In genomic region chr10:822197-822596, GRCh38 we compare ENCODE assay signal across 19 cellular contexts.
DNase-seq lines count a peak whose midpoint lies in the region; ATAC-seq, FAIRE-seq and TF ChIP-seq lines count a peak whose summit lies in the region.
"Had no signal": no experiment of that assay in that cellular context is flagged by ENCODE, and none has a peak within 500 bp of the region (broad histone marks: within the 10 kb centered on the region; RNA-seq: fewer than 3 reads in every experiment).

No MANE protein-coding gene starts in this region.

- no peak overlapping the region for H3K27ac ChIP-seq in K562 (ENCODE audit: extremely low read depth, low read depth, low read length)
- H3K27ac ChIP-seq in neuronal stem cell (replicated peaks; ENCODE audit: low read length): no peak overlapping the region

- no peak overlapping the region for H2AK5ac ChIP-seq in neuronal stem cell (ENCODE audit: low read depth, low read length)

- no peak overlapping the region for H3K14ac ChIP-seq in neuronal stem cell (ENCODE audit: low read length)

- no peaks in the 10 kb centered on the region for H3K27me3 ChIP-seq in K562 (ENCODE audit: control insufficient read depth in 2 of 2, insufficient read depth in 2 of 2, low read length in 2 of 2)
- H3K27me3 ChIP-seq in neuronal stem cell (ENCODE audit: control insufficient read depth in 3 of 3, insufficient read depth in 3 of 3, low read depth in 1 of 3, low read length in 3 of 3): no peaks in the 10 kb centered on the region

- no peak for FAIRE-seq in K562 (lab: Jason Lieb, UNC)
- FAIRE-seq: HTR-8/SVneo had no signal

- DNase-seq in activated T-cell treated with anti-CD3 and anti-CD28 coated beads, Interleukin-2, amount 50 U/mL, for 24 hours: no peak
- DNase-seq in activated T-cell treated with anti-CD3 and anti-CD28 coated beads for 4 hours: no peak
- DNase-seq in K562 (ENCODE audit: extremely low read depth in 1 of 4, low spot score in 3 of 4): no peak
- DNase-seq in neuronal stem cell (ENCODE audit: low spot score): no peak
- no peak for DNase-seq in activated naive CD4-positive, alpha-beta T cell treated with anti-CD3 and anti-CD28 coated beads, Interleukin-2, amount 10 ng/mL, durations not matched to agents 7 days and 5 days
- DNase-seq in activated CD8-positive, alpha-beta memory T cell treated with anti-CD3 and anti-CD28 coated beads, Interleukin-2, amount 10 ng/mL, durations not matched to agents 7 days and 5 days: no peak
- DNase-seq in nephron progenitor cell: no peak
- DNase-seq: 8988T; CD4-positive, alpha-beta T cell; HCEC 1CT; MM.1S; NCI-H1092; NCI-H1436 treated with DMSO at 0.1 percent for 48 hours; NCI-H2081; NCI-H774; SHP77 had no signal

- no TSS peak for BruUV-seq in K562 (replicated peaks; lab: Mats Ljungman, UMichigan)

- H3K4me3 ChIP-seq in K562 (no peak overlapping the region), neuronal stem cell (ENCODE audit: low read length in 2 of 2) (no peak overlapping the region)
- H3K4me3 ChIP-seq: GM23338 had no signal

- no peak overlapping the region for H3K4me2 ChIP-seq in K562 (ENCODE audit: insufficient read depth, low read length)
- no peak overlapping the region for H3K4me2 ChIP-seq in neuronal stem cell (ENCODE audit: insufficient read depth, low read length, poor library complexity, severe bottlenecking)
- H3K4me2 ChIP-seq: GM23338 had no signal

- peaks cover 94% of the 10 kb centered on the region for H3K36me3 Mint-ChIP-seq in activated T-cell treated with anti-CD3 and anti-CD28 coated beads, Interleukin-2, amount 50 U/mL, for 24 hours (ENCODE audit: low read depth)
- peaks cover 68% of the 10 kb centered on the region for H3K36me3 Mint-ChIP-seq in activated naive CD4-positive, alpha-beta T cell treated with anti-CD3 and anti-CD28 coated beads, Interleukin-2, amount 10 ng/mL, durations not matched to agents 7 days and 5 days
- H3K36me3 Mint-ChIP-seq in activated CD8-positive, alpha-beta memory T cell treated with anti-CD3 and anti-CD28 coated beads, Interleukin-2, amount 10 ng/mL, durations not matched to agents 7 days and 5 days: peaks cover 59% of the 10 kb centered on the region
- H3K36me3 Mint-ChIP-seq in nephron progenitor cell (ENCODE audit: low read depth): peaks cover 65% of the 10 kb centered on the region

- H3K18ac ChIP-seq in neuronal stem cell (ENCODE audit: low read length): no peak overlapping the region

- no peaks in the 10 kb centered on the region for H3K27me3 Mint-ChIP-seq in activated T-cell treated with anti-CD3 and anti-CD28 coated beads, Interleukin-2, amount 50 U/mL, for 24 hours
- H3K27me3 Mint-ChIP-seq in activated naive CD4-positive, alpha-beta T cell treated with anti-CD3 and anti-CD28 coated beads, Interleukin-2, amount 10 ng/mL, durations not matched to agents 7 days and 5 days: no peaks in the 10 kb centered on the region
- no peaks in the 10 kb centered on the region for H3K27me3 Mint-ChIP-seq in activated CD8-positive, alpha-beta memory T cell treated with anti-CD3 and anti-CD28 coated beads, Interleukin-2, amount 10 ng/mL, durations not matched to agents 7 days and 5 days
- no peaks in the 10 kb centered on the region for H3K27me3 Mint-ChIP-seq in nephron progenitor cell (ENCODE audit: low read depth, poor library complexity)
- H3K27me3 Mint-ChIP-seq: CD4-positive, alpha-beta T cell had no signal

- TF ChIP-seq RAD21 in K562 (CRISPR knock-in tag; conservative IDR thresholded peaks at IDR 0.05 in 1 of 2, IDR thresholded peaks at IDR 0.05 in 1 of 2): no peak

- H2BK120ac ChIP-seq in neuronal stem cell (ENCODE audit: low read depth, low read length): no peak overlapping the region

- H3K23ac ChIP-seq in neuronal stem cell (ENCODE audit: low read depth, low read length, poor library complexity): peak overlapping the region; percentile 29

- no peaks in the 10 kb centered on the region for H3K9me3 ChIP-seq in K562 (replicated peaks; ENCODE audit: control insufficient read depth, insufficient read depth, low read depth, low read length)
- H3K9me3 ChIP-seq in neuronal stem cell (replicated peaks in 1 of 2; ENCODE audit: control insufficient read depth in 2 of 2, insufficient read depth in 1 of 2, low read depth in 1 of 2, low read length in 2 of 2): no peaks in the 10 kb centered on the region

- no peak overlapping the region for H2BK15ac ChIP-seq in neuronal stem cell (ENCODE audit: low read length)

- no peak overlapping the region for H3K4me3 Mint-ChIP-seq in activated T-cell treated with anti-CD3 and anti-CD28 coated beads, Interleukin-2, amount 50 U/mL, for 24 hours
- no peak overlapping the region for H3K4me3 Mint-ChIP-seq in activated naive CD4-positive, alpha-beta T cell treated with anti-CD3 and anti-CD28 coated beads, Interleukin-2, amount 10 ng/mL, durations not matched to agents 7 days and 5 days
- no peak overlapping the region for H3K4me3 Mint-ChIP-seq in activated CD8-positive, alpha-beta memory T cell treated with anti-CD3 and anti-CD28 coated beads, Interleukin-2, amount 10 ng/mL, durations not matched to agents 7 days and 5 days
- H3K4me3 Mint-ChIP-seq in nephron progenitor cell: no peak overlapping the region
- H3K4me3 Mint-ChIP-seq: CD4-positive, alpha-beta T cell; GM23338 had no signal

- H3K9me1 ChIP-seq in K562 (ENCODE audit: control insufficient read depth, insufficient read depth, low read length): no peaks in the 10 kb centered on the region

- POLR2A ChIA-PET in K562 (lab: Yijun Ruan, JAX): interaction anchor here (0.9 to 1.6 kb wide), 2 partner anchors 9 to 22 kb away, joined by 3 read pairs; no protein-coding TSS in a partner anchor

- intact Hi-C loops in K562 (cut with micrococcal nuclease): no loop called here

- TF ChIP-seq CTCF in K562 (IDR thresholded peaks at IDR 0.05 in 2 of 3, conservative IDR thresholded peaks at IDR 0.05 in 1 of 3; ENCODE audit: insufficient read depth in 2 of 3, low read depth in 1 of 3, low read length in 3 of 3): no peak
- no peak for TF ChIP-seq CTCF in nephron progenitor cell (IDR thresholded peaks at IDR 0.05)

- H3K9me3 Mint-ChIP-seq in activated T-cell treated with anti-CD3 and anti-CD28 coated beads, Interleukin-2, amount 50 U/mL, for 24 hours: no peaks in the 10 kb centered on the region
- H3K9me3 Mint-ChIP-seq in activated naive CD4-positive, alpha-beta T cell treated with anti-CD3 and anti-CD28 coated beads, Interleukin-2, amount 10 ng/mL, durations not matched to agents 7 days and 5 days: no peaks in the 10 kb centered on the region
- H3K9me3 Mint-ChIP-seq in activated CD8-positive, alpha-beta memory T cell treated with anti-CD3 and anti-CD28 coated beads, Interleukin-2, amount 10 ng/mL, durations not matched to agents 7 days and 5 days (ENCODE audit: low read depth): no peaks in the 10 kb centered on the region
- no peaks in the 10 kb centered on the region for H3K9me3 Mint-ChIP-seq in nephron progenitor cell
- H3K9me3 Mint-ChIP-seq: CD4-positive, alpha-beta T cell; GM23338 had no signal

- H2BK5ac ChIP-seq in neuronal stem cell (ENCODE audit: low read length): no peak overlapping the region

- no peak overlapping the region for H2BK12ac ChIP-seq in neuronal stem cell (ENCODE audit: low read length)

- no peak for TF ChIP-seq POLR2A in K562 (conservative IDR thresholded peaks at IDR 0.05)

- no peak for TF ChIP-seq EP300 in K562 (IDR thresholded peaks at IDR 0.05; ENCODE audit: low read length)

- H4K20me1 ChIP-seq in K562 (replicated peaks; ENCODE audit: control insufficient read depth, insufficient read depth, low read length): no peaks in the 10 kb centered on the region; the same call in 1 of the 2 replicates

- over 99% methylated on average over 12 of the region's 12 CpGs for whole genome bisulfite sequencing in K562 (ENCODE audit: insufficient coverage, low coverage, missing lambda C conversion rate)
- WGBS in neuronal stem cell (ENCODE audit: extremely low coverage in 2 of 2, insufficient read length in 2 of 2, insufficient replicate concordance in 1 of 2), 2 donors: no CpG with 5 or more reads among the region's 12 CpGs

- H3K36me3 ChIP-seq in K562 (ENCODE audit: control insufficient read depth, insufficient read depth, low read length): peaks cover 95% of the 10 kb centered on the region
- peaks cover 62 to 98% of the 10 kb centered on the region in 2 donors for H3K36me3 ChIP-seq in neuronal stem cell (replicated peaks in 1 of 2; ENCODE audit: control insufficient read depth in 2 of 2, insufficient read depth in 2 of 2, low read length in 2 of 2)

- peaks cover 2% of the 10 kb centered on the region for H3K79me1 ChIP-seq in neuronal stem cell (ENCODE audit: low read depth, low read length)

- ATAC-seq in K562 (no peak), GM19328 (IDR thresholded peaks at IDR 0.05; ENCODE audit: unreplicated experiment) (no peak)
- no peak for ATAC-seq in activated CD8-positive, alpha-beta memory T cell treated with anti-CD3 and anti-CD28 coated beads, Interleukin-2, amount 10 ng/mL, durations not matched to agents 7 days and 5 days
- ATAC-seq: GM23338 had no signal

- in situ Hi-C loops in K562 (cut with MboI): no loop called here

- H2AFZ ChIP-seq in K562 (ENCODE audit: low read depth, low read length) (no peak overlapping the region), neuronal stem cell (ENCODE audit: low read length) (no peak overlapping the region)
- H2AFZ ChIP-seq: GM23338 had no signal

- no peak overlapping the region for H3K4ac ChIP-seq in neuronal stem cell (ENCODE audit: low read length)

- no peaks in the 10 kb centered on the region for H3K79me2 ChIP-seq in K562 (ENCODE audit: control insufficient read depth, insufficient read depth, low read length)

- peak overlapping the region; percentile 79 for H3K27ac Mint-ChIP-seq in activated T-cell treated with anti-CD3 and anti-CD28 coated beads, Interleukin-2, amount 50 U/mL, for 24 hours
- H3K27ac Mint-ChIP-seq in activated naive CD4-positive, alpha-beta T cell treated with anti-CD3 and anti-CD28 coated beads, Interleukin-2, amount 10 ng/mL, durations not matched to agents 7 days and 5 days: no peak overlapping the region
- H3K27ac Mint-ChIP-seq in activated CD8-positive, alpha-beta memory T cell treated with anti-CD3 and anti-CD28 coated beads, Interleukin-2, amount 10 ng/mL, durations not matched to agents 7 days and 5 days: no peak overlapping the region
- no peak overlapping the region for H3K27ac Mint-ChIP-seq in nephron progenitor cell
- H3K27ac Mint-ChIP-seq: GM23338 had no signal

- peaks cover 0 to 4% of the 10 kb centered on the region in 2 experiments; a peak in 1 of 5 replicates for H3K4me1 ChIP-seq in K562 (replicated peaks in 1 of 2; ENCODE audit: control insufficient read depth in 2 of 2, insufficient read depth in 2 of 2, low read length in 2 of 2)
- no peaks in the 10 kb centered on the region for H3K4me1 ChIP-seq in neuronal stem cell (ENCODE audit: control insufficient read depth in 2 of 2, insufficient read depth in 1 of 2, low read depth in 1 of 2, low read length in 2 of 2)

- no peak overlapping the region for H4K8ac ChIP-seq in neuronal stem cell (ENCODE audit: low read depth, low read length)

- CTCF ChIA-PET in K562 (lab: Yijun Ruan, JAX; ENCODE audit: low intra/inter-chr PET ratio): no interaction called here
- CTCF ChIA-PET in activated naive CD4-positive, alpha-beta T cell treated with anti-CD3 and anti-CD28 coated beads, Interleukin-2, amount 10 ng/mL, durations not matched to agents 7 days and 5 days (lab: Charles Lee): interaction anchor here (1.0 kb wide), 1 partner anchor 10 kb away, joined by 4 read pairs; no protein-coding TSS in a partner anchor
- CTCF ChIA-PET in activated CD8-positive, alpha-beta memory T cell treated with anti-CD3 and anti-CD28 coated beads, Interleukin-2, amount 10 ng/mL, durations not matched to agents 7 days and 5 days (lab: Charles Lee): interaction anchor here (0.5 kb wide), 1 partner anchor 29 kb away, joined by 3 read pairs; no protein-coding TSS in a partner anchor

- H4K91ac ChIP-seq in neuronal stem cell (ENCODE audit: low read depth, low read length, poor library complexity): no peak overlapping the region

- H3K4me1 Mint-ChIP-seq in activated T-cell treated with anti-CD3 and anti-CD28 coated beads, Interleukin-2, amount 50 U/mL, for 24 hours (ENCODE audit: low read depth): peaks cover 17% of the 10 kb centered on the region
- H3K4me1 Mint-ChIP-seq in activated naive CD4-positive, alpha-beta T cell treated with anti-CD3 and anti-CD28 coated beads, Interleukin-2, amount 10 ng/mL, durations not matched to agents 7 days and 5 days: peaks cover 35% of the 10 kb centered on the region
- H3K4me1 Mint-ChIP-seq in activated CD8-positive, alpha-beta memory T cell treated with anti-CD3 and anti-CD28 coated beads, Interleukin-2, amount 10 ng/mL, durations not matched to agents 7 days and 5 days: peaks cover 34% of the 10 kb centered on the region
- H3K4me1 Mint-ChIP-seq in nephron progenitor cell: peaks cover 8% of the 10 kb centered on the region
- H3K4me1 Mint-ChIP-seq: GM23338 had no signal

- H3K9ac ChIP-seq in K562 (ENCODE audit: insufficient read depth in 1 of 2, low read depth in 2 of 2, low read length in 2 of 2) (no peak overlapping the region), neuronal stem cell (ENCODE audit: low read depth, low read length, poor library complexity) (peak overlapping the region; percentile 45)
